ENCODE assay signal across 37 cellular contexts in the genomic region with DNA sequence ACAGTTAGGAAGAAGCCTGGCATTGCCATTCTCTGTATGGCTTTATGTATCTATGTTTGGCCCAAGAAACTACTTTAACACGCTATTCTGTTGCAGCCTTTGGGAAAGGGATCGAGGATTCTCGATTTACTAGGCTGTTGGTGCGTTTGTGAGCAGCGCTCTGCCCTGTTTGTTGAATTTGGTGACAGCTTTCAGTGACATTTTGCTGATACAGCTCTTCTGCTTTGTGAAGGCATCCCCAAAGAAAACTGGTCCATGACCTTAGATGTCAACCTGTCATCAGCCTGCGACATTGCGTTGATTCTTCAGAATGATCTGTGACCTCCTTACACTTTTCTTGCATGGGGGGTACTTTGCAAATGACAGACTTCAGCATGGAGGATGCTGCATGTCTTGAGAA.
"Had no signal": no experiment of that assay in that cellular context is flagged by ENCODE, and none has a peak within 500 bp of the region (broad histone marks: within the 10 kb centered on the region; RNA-seq: fewer than 3 reads in every experiment).

No MANE protein-coding gene starts in this region.

- H3K27me3 Mint-ChIP-seq: activated B cell treated with CpG ODN at 0.5 μM for 24 hours; activated CD4-positive, alpha-beta memory T cell treated with anti-CD3 and anti-CD28 coated beads for 36 hours; activated CD4-positive, alpha-beta T cell treated with anti-CD3 and anti-CD28 coated beads, Interleukin-2, amount 10 ng/mL, durations not matched to agents 24 days and 14 days; activated CD8-positive, alpha-beta T cell treated with anti-CD3 and anti-CD28 coated beads for 36 hours; activated naive CD4-positive, alpha-beta T cell treated with anti-CD3 and anti-CD28 coated beads, Interleukin-2, amount 10 ng/mL, durations not matched to agents 7 days and 5 days; activated naive CD4-positive, alpha-beta T cell treated with anti-CD3 and anti-CD28 coated beads, Interleukin-2, amount 50 U/mL, for 24 hours; activated naive CD8-positive, alpha-beta T cell; activated naive CD8-positive, alpha-beta T cell treated with anti-CD3 and anti-CD28 coated beads, Interleukin-2, amount 10 ng/mL, durations not matched to agents 7 days and 5 days; activated naive CD8-positive, alpha-beta T cell treated with anti-CD3 and anti-CD28 coated beads, Interleukin-2, amount 50 U/mL, for 24 hours; activated T-helper 17 cell treated with anti-CD3 and anti-CD28 coated beads, Interleukin-2, amount 50 U/mL, for 72 hours had no signal

- H3K4me3 ChIP-seq: body of pancreas, breast epithelium had no signal

- H3K9me3 ChIP-seq: body of pancreas, breast epithelium had no signal

- DNase-seq: activated B cell treated with CpG ODN at 0.5 μM for 24 hours; activated CD4-positive, alpha-beta memory T cell treated with anti-CD3 and anti-CD28 coated beads for 36 hours; activated CD4-positive, alpha-beta T cell treated with anti-CD3 and anti-CD28 coated beads for 4 hours; activated CD4-positive, alpha-beta T cell treated with anti-CD3 and anti-CD28 coated beads, Interleukin-2, amount 10 ng/mL, durations not matched to agents 24 days and 14 days; activated CD4-positive, alpha-beta T cell treated with anti-CD3 and anti-CD28 coated beads, Interleukin-2, amount 50 U/mL, for 1 hour; activated CD4-positive, alpha-beta T cell treated with anti-CD3 and anti-CD28 coated beads, Interleukin-2, amount 50 U/mL, for 4 hours; activated CD4-positive, CD25-positive, alpha-beta regulatory T cell treated with anti-CD3 and anti-CD28 coated beads, Interleukin-2, amount 50 U/mL, for 72 hours; activated CD8-positive, alpha-beta memory T cell treated with anti-CD3 and anti-CD28 coated beads, Interleukin-2, amount 50 U/mL, for 4 hours; activated CD8-positive, alpha-beta T cell treated with anti-CD3 and anti-CD28 coated beads for 36 hours; activated gamma-delta T cell; activated naive CD4-positive, alpha-beta T cell treated with anti-CD3 and anti-CD28 coated beads, Interleukin-2, amount 10 ng/mL, durations not matched to agents 7 days and 5 days; activated naive CD4-positive, alpha-beta T cell treated with Interleukin-2 at 50 U/mL for 16 hours; activated naive CD8-positive, alpha-beta T cell treated with anti-CD3 and anti-CD28 coated beads, Interleukin-2, amount 10 ng/mL, durations not matched to agents 7 days and 5 days; activated naive CD8-positive, alpha-beta T cell treated with anti-CD3 and anti-CD28 coated beads, Interleukin-2, amount 50 U/mL, for 24 hours; activated T-cell treated with anti-CD3 and anti-CD28 coated beads for 4 hours; activated T-cell treated with anti-CD3 and anti-CD28 coated beads, Interleukin-2, amount 50 U/mL, for 1 hour; activated T-cell treated with anti-CD3 and anti-CD28 coated beads, Interleukin-2, amount 50 U/mL, for 4 hours; activated T-cell treated with anti-CD3 and anti-CD28 coated beads, Interleukin-2, amount 50 U/mL, for 72 hours; amygdala; anterior cingulate cortex; body of pancreas; brain microvascular endothelial cell; central memory CD4-positive, alpha-beta T cell; cerebellar nuclear complex; T-helper 1 cell; T-helper 2 cell; T-helper 9 cell had no signal

- H3K27me3 ChIP-seq: body of pancreas, brain microvascular endothelial cell, breast epithelium had no signal

- H3K27ac ChIP-seq: body of pancreas, brain microvascular endothelial cell, breast epithelium, VCaP had no signal

- FAIRE-seq: astrocyte, TTC549 had no signal

- H3K4me1 ChIP-seq: body of pancreas had no signal

- H3K4me3 Mint-ChIP-seq: activated B cell treated with CpG ODN at 0.5 μM for 24 hours; activated CD4-positive, alpha-beta memory T cell treated with anti-CD3 and anti-CD28 coated beads for 36 hours; activated CD4-positive, alpha-beta T cell treated with anti-CD3 and anti-CD28 coated beads, Interleukin-2, amount 10 ng/mL, durations not matched to agents 24 days and 14 days; activated CD8-positive, alpha-beta T cell treated with anti-CD3 and anti-CD28 coated beads for 36 hours; activated naive CD4-positive, alpha-beta T cell treated with anti-CD3 and anti-CD28 coated beads, Interleukin-2, amount 10 ng/mL, durations not matched to agents 7 days and 5 days; activated naive CD4-positive, alpha-beta T cell treated with anti-CD3 and anti-CD28 coated beads, Interleukin-2, amount 50 U/mL, for 24 hours; activated naive CD8-positive, alpha-beta T cell; activated naive CD8-positive, alpha-beta T cell treated with anti-CD3 and anti-CD28 coated beads, Interleukin-2, amount 10 ng/mL, durations not matched to agents 7 days and 5 days; activated naive CD8-positive, alpha-beta T cell treated with anti-CD3 and anti-CD28 coated beads, Interleukin-2, amount 50 U/mL, for 24 hours; activated T-cell treated with anti-CD3 and anti-CD28 coated beads, Interleukin-2, amount 50 U/mL, for 4 hours; activated T-cell treated with anti-CD3 and anti-CD28 coated beads, Interleukin-2, amount 50 U/mL, for 72 hours; activated T-helper 1 cell treated with anti-CD3 and anti-CD28 coated beads, Interleukin-12 subunit alpha, Interleukin-12 subunit beta, Interleukin-2, Interleukin-4 antibody, amounts not matched to agents 30 ng/mL and 10 ng/mL and 1 ng/mL, durations not matched to agents 14 hours and 24 hours and 36 hours; activated T-helper 17 cell treated with anti-CD3 and anti-CD28 coated beads, Interleukin-2, amount 50 U/mL, for 72 hours; T-helper 1 cell treated with Interleukin-12 subunit alpha and Interleukin-12 subunit beta and Interleukin-4 antibody, amounts not matched to agents 30 μg/mL and 1 μg/mL, for 36 hours; T-helper 2 cell treated with Interferon-gamma antibody and Interleukin-4, amounts not matched to agents 5 μg/mL and 100 μg/mL, for 36 hours had no signal

- H3K4me1 Mint-ChIP-seq: activated naive CD4-positive, alpha-beta T cell treated with anti-CD3 and anti-CD28 coated beads, Interleukin-2, amount 10 ng/mL, durations not matched to agents 7 days and 5 days had no signal

- H3K36me3 ChIP-seq: brain microvascular endothelial cell, breast epithelium had no signal

- ATAC-seq: activated CD8-positive, alpha-beta T cell treated with anti-CD3 and anti-CD28 coated beads for 36 hours; activated naive CD8-positive, alpha-beta T cell treated with anti-CD3 and anti-CD28 coated beads, Interleukin-2, amount 50 U/mL, for 24 hours; activated T-cell treated with anti-CD3 and anti-CD28 coated beads, Interleukin-2, amount 50 U/mL, for 4 hours; activated T-cell treated with anti-CD3 and anti-CD28 coated beads, Interleukin-2, amount 50 U/mL, for 72 hours; activated T-helper 17 cell treated with anti-CD3 and anti-CD28 coated beads, Interleukin-2, amount 50 U/mL, for 72 hours; body of pancreas had no signal

- H3K27ac Mint-ChIP-seq: activated B cell treated with CpG ODN at 0.5 μM for 24 hours; activated CD4-positive, alpha-beta memory T cell treated with anti-CD3 and anti-CD28 coated beads for 36 hours; activated CD4-positive, alpha-beta T cell treated with anti-CD3 and anti-CD28 coated beads, Interleukin-2, amount 10 ng/mL, durations not matched to agents 24 days and 14 days; activated CD8-positive, alpha-beta T cell treated with anti-CD3 and anti-CD28 coated beads for 36 hours; activated naive CD4-positive, alpha-beta T cell treated with anti-CD3 and anti-CD28 coated beads, Interleukin-2, amount 10 ng/mL, durations not matched to agents 7 days and 5 days; activated naive CD4-positive, alpha-beta T cell treated with anti-CD3 and anti-CD28 coated beads, Interleukin-2, amount 50 U/mL, for 24 hours; activated naive CD8-positive, alpha-beta T cell; activated naive CD8-positive, alpha-beta T cell treated with anti-CD3 and anti-CD28 coated beads, Interleukin-2, amount 10 ng/mL, durations not matched to agents 7 days and 5 days; activated naive CD8-positive, alpha-beta T cell treated with anti-CD3 and anti-CD28 coated beads, Interleukin-2, amount 50 U/mL, for 24 hours; activated T-cell treated with anti-CD3 and anti-CD28 coated beads, Interleukin-2, amount 50 U/mL, for 72 hours; activated T-helper 1 cell treated with anti-CD3 and anti-CD28 coated beads, Interleukin-12 subunit alpha, Interleukin-12 subunit beta, Interleukin-2, Interleukin-4 antibody, amounts not matched to agents 30 ng/mL and 10 ng/mL and 1 ng/mL, durations not matched to agents 14 hours and 24 hours and 36 hours; activated T-helper 17 cell treated with anti-CD3 and anti-CD28 coated beads, Interleukin-2, amount 50 U/mL, for 72 hours; T-helper 1 cell treated with Interleukin-12 subunit alpha and Interleukin-12 subunit beta and Interleukin-4 antibody, amounts not matched to agents 30 μg/mL and 1 μg/mL, for 36 hours; T-helper 2 cell treated with Interferon-gamma antibody and Interleukin-4, amounts not matched to agents 5 μg/mL and 100 μg/mL, for 36 hours had no signal

- H3K9me3 Mint-ChIP-seq: activated B cell treated with CpG ODN at 0.5 μM for 24 hours; activated CD4-positive, alpha-beta memory T cell treated with anti-CD3 and anti-CD28 coated beads for 36 hours; activated CD8-positive, alpha-beta T cell treated with anti-CD3 and anti-CD28 coated beads for 36 hours; activated naive CD4-positive, alpha-beta T cell treated with anti-CD3 and anti-CD28 coated beads, Interleukin-2, amount 10 ng/mL, durations not matched to agents 7 days and 5 days; activated naive CD4-positive, alpha-beta T cell treated with anti-CD3 and anti-CD28 coated beads, Interleukin-2, amount 50 U/mL, for 24 hours; activated naive CD8-positive, alpha-beta T cell treated with anti-CD3 and anti-CD28 coated beads, Interleukin-2, amount 50 U/mL, for 24 hours; activated T-cell treated with anti-CD3 and anti-CD28 coated beads, Interleukin-2, amount 50 U/mL, for 4 hours; activated T-cell treated with anti-CD3 and anti-CD28 coated beads, Interleukin-2, amount 50 U/mL, for 72 hours; activated T-helper 1 cell treated with anti-CD3 and anti-CD28 coated beads, Interleukin-12 subunit alpha, Interleukin-12 subunit beta, Interleukin-2, Interleukin-4 antibody, amounts not matched to agents 30 ng/mL and 10 ng/mL and 1 ng/mL, durations not matched to agents 14 hours and 24 hours and 36 hours; activated T-helper 17 cell treated with anti-CD3 and anti-CD28 coated beads, Interleukin-2, amount 50 U/mL, for 72 hours; T-helper 1 cell treated with Interleukin-12 subunit alpha and Interleukin-12 subunit beta and Interleukin-4 antibody, amounts not matched to agents 30 μg/mL and 1 μg/mL, for 36 hours; T-helper 2 cell treated with Interferon-gamma antibody and Interleukin-4, amounts not matched to agents 5 μg/mL and 100 μg/mL, for 36 hours had no signal
